Comparison of ENCODE assay signal across 27 cellular contexts in the genomic region with DNA sequence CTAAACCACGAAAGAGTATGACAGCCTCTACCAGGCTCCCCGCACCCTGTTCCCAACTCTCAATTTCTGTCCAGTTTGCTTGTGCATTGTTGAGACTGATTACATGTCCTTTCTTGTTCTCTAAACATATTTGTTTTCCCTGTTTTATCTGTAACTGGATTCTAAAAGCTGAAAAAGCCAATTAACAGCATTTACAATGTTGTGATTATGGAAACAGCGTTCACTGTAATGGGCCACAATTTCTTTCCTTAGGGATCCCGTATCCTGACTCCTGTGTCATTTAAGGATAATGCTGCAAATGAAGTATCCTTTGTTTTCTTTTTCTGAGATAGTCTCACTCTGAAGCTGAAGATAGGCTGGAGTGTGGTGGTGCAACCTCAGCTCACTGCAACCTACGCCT.
"Had no signal": no experiment of that assay in that cellular context is flagged by ENCODE, and none has a peak within 500 bp of the region (broad histone marks: within the 10 kb centered on the region; RNA-seq: fewer than 3 reads in every experiment).

No MANE protein-coding gene starts in this region.

- H3K4me3 ChIP-seq: esophagus muscularis mucosa, gastroesophageal sphincter, heart left ventricle, mucosa of descending colon, sigmoid colon, spleen, testis, uterus had no signal

- H3K4me3 Mint-ChIP-seq: activated CD4-positive, alpha-beta T cell treated with anti-CD3 and anti-CD28 coated beads, Interleukin-2, amount 10 ng/mL, durations not matched to agents 7 days and 5 days; activated CD8-positive, alpha-beta memory T cell treated with anti-CD3 and anti-CD28 coated beads, Interleukin-2, amount 10 ng/mL, durations not matched to agents 7 days and 5 days; activated CD8-positive, alpha-beta T cell treated with anti-CD3 and anti-CD28 coated beads for 36 hours; activated naive CD4-positive, alpha-beta T cell treated with anti-CD3 and anti-CD28 coated beads, Interleukin-2, amount 50 U/mL, for 24 hours had no signal

- H3K27me3 Mint-ChIP-seq: activated CD4-positive, alpha-beta T cell treated with anti-CD3 and anti-CD28 coated beads, Interleukin-2, amount 10 ng/mL, durations not matched to agents 7 days and 5 days; activated CD8-positive, alpha-beta memory T cell treated with anti-CD3 and anti-CD28 coated beads, Interleukin-2, amount 10 ng/mL, durations not matched to agents 7 days and 5 days; activated CD8-positive, alpha-beta T cell treated with anti-CD3 and anti-CD28 coated beads for 36 hours; activated naive CD4-positive, alpha-beta T cell treated with anti-CD3 and anti-CD28 coated beads, Interleukin-2, amount 50 U/mL, for 24 hours had no signal

- DNase-seq: activated CD4-positive, alpha-beta T cell treated with anti-CD3 and anti-CD28 coated beads, Interleukin-2, amount 10 ng/mL, durations not matched to agents 7 days and 5 days; activated CD8-positive, alpha-beta memory T cell treated with anti-CD3 and anti-CD28 coated beads, Interleukin-2, amount 10 ng/mL, durations not matched to agents 7 days and 5 days; activated CD8-positive, alpha-beta T cell treated with anti-CD3 and anti-CD28 coated beads for 36 hours; activated gamma-delta T cell treated with Interleukin-2 at 50 U/mL for 16 hours; anterior cingulate cortex; central memory CD4-positive, alpha-beta T cell; effector memory CD4-positive, alpha-beta T cell; heart left ventricle; islet precursor cell; left cardiac atrium; mesenchymal stem cell; mucosa of descending colon; occipital lobe; posterior cingulate gyrus; retina; sigmoid colon; spleen; stimulated activated CD4-positive, alpha-beta T cell treated with anti-CD3 and anti-CD28 coated beads, Interleukin-4, amount 100 ng/mL, for 1 hour; stimulated activated naive CD4-positive, alpha-beta T cell; T-helper 1 cell; T-helper 9 cell; testis; trophoblast cell; uterus had no signal

- H3K27ac ChIP-seq: esophagus muscularis mucosa, gastroesophageal sphincter, heart left ventricle, sigmoid colon, spleen, testis had no signal

- H3K27ac Mint-ChIP-seq: activated CD4-positive, alpha-beta T cell treated with anti-CD3 and anti-CD28 coated beads, Interleukin-2, amount 10 ng/mL, durations not matched to agents 7 days and 5 days; activated CD8-positive, alpha-beta memory T cell treated with anti-CD3 and anti-CD28 coated beads, Interleukin-2, amount 10 ng/mL, durations not matched to agents 7 days and 5 days; activated CD8-positive, alpha-beta T cell treated with anti-CD3 and anti-CD28 coated beads for 36 hours; activated naive CD4-positive, alpha-beta T cell treated with anti-CD3 and anti-CD28 coated beads, Interleukin-2, amount 50 U/mL, for 24 hours had no signal

- H3K9me3 ChIP-seq: esophagus muscularis mucosa, gastroesophageal sphincter, heart left ventricle, mucosa of descending colon, sigmoid colon, spleen, testis, uterus had no signal

- H3K4me1 Mint-ChIP-seq: activated CD4-positive, alpha-beta T cell treated with anti-CD3 and anti-CD28 coated beads, Interleukin-2, amount 10 ng/mL, durations not matched to agents 7 days and 5 days; activated naive CD4-positive, alpha-beta T cell treated with anti-CD3 and anti-CD28 coated beads, Interleukin-2, amount 50 U/mL, for 24 hours had no signal

- H3K4me1 ChIP-seq: gastroesophageal sphincter, testis, uterus had no signal

- H3K27me3 ChIP-seq: esophagus muscularis mucosa, gastroesophageal sphincter, heart left ventricle, sigmoid colon, spleen, testis, uterus had no signal

- H3K36me3 ChIP-seq: uterus had no signal

- ATAC-seq: activated CD8-positive, alpha-beta memory T cell treated with anti-CD3 and anti-CD28 coated beads, Interleukin-2, amount 10 ng/mL, durations not matched to agents 7 days and 5 days; activated CD8-positive, alpha-beta T cell treated with anti-CD3 and anti-CD28 coated beads for 36 hours; gastroesophageal sphincter; heart left ventricle; left cardiac atrium; mucosa of descending colon had no signal

- H3K9me3 Mint-ChIP-seq: activated CD4-positive, alpha-beta T cell treated with anti-CD3 and anti-CD28 coated beads, Interleukin-2, amount 10 ng/mL, durations not matched to agents 7 days and 5 days; activated CD8-positive, alpha-beta T cell treated with anti-CD3 and anti-CD28 coated beads for 36 hours; activated naive CD4-positive, alpha-beta T cell treated with anti-CD3 and anti-CD28 coated beads, Interleukin-2, amount 50 U/mL, for 24 hours had no signal
